ENCODE assay signal across 7 cellular contexts in genomic region chrX:136146614-136147319, GRCh38. TPM values are rescaled to one million over a fixed set of nuclear protein-coding genes. Genes with fewer than 3 reads are reported as not detected.
A peak's percentile ranks its signal among the peaks of the same experiment; 100 is the strongest.
DNase-seq lines count a peak whose midpoint lies in the region; ATAC-seq and TF ChIP-seq lines count a peak whose summit lies in the region.

No MANE protein-coding gene starts in this region.

- no peaks in the 10 kb centered on the region for H4K20me1 ChIP-seq in SU-DHL-6 (ENCODE audit: low read depth, low read length)

- no peaks in the 10 kb centered on the region for H3F3A ChIP-seq in SU-DHL-6 (ENCODE audit: insufficient read depth)

- peak overlapping the region; percentile 34 for H2AFZ ChIP-seq in SU-DHL-6 (ENCODE audit: low read depth, low read length, severe bottlenecking)

- H3K4me1 ChIP-seq in stomach smooth muscle (ENCODE audit: control insufficient read depth, insufficient read depth, low read length), result no peaks in the 10 kb centered on the region

- H3K27me3 Mint-ChIP-seq in HFFc6 (ENCODE audit: insufficient read depth), result peaks cover 3% of the 10 kb centered on the region; the same call in 1 of the 2 replicates
- no peaks in the 10 kb centered on the region for H3K27me3 Mint-ChIP-seq in chondrocyte (ENCODE audit: low read depth)
- peaks cover 6% of the 10 kb centered on the region for H3K27me3 Mint-ChIP-seq in memory B cell

- H3K4me3 Mint-ChIP-seq in HFFc6, result peak overlapping the region; percentile 77
- H3K4me3 Mint-ChIP-seq in chondrocyte (ENCODE audit: unreplicated experiment), result peak overlapping the region; percentile 73
- peak overlapping the region; percentile 79 for H3K4me3 Mint-ChIP-seq in memory B cell

- no peaks in the 10 kb centered on the region for H3K9me3 Mint-ChIP-seq in HFFc6
- H3K9me3 Mint-ChIP-seq in chondrocyte (ENCODE audit: low read depth), result peaks cover 18% of the 10 kb centered on the region
- no peaks in the 10 kb centered on the region for H3K9me3 Mint-ChIP-seq in memory B cell

- H3K27ac Mint-ChIP-seq in HFFc6, result no peak overlapping the region
- H3K27ac Mint-ChIP-seq in chondrocyte (ENCODE audit: unreplicated experiment), result peak overlapping the region; percentile 83
- H3K27ac Mint-ChIP-seq in memory B cell, result no peak overlapping the region

- H3K9ac ChIP-seq in SU-DHL-6 (ENCODE audit: low read length) (peak overlapping the region; percentile 13; the same call in 1 of the 2 replicates), stomach smooth muscle (ENCODE audit: low read length in 2 of 2) (peak overlapping the region; percentile 80 to 86)

- H3K4me2 ChIP-seq in SU-DHL-6 (ENCODE audit: low read depth, low read length, poor library complexity, severe bottlenecking), result peak overlapping the region; percentile 46

- H3K4me1 Mint-ChIP-seq in HFFc6 (ENCODE audit: low read depth) (peaks cover 10% of the 10 kb centered on the region), chondrocyte (ENCODE audit: low read depth) (peaks cover 20% of the 10 kb centered on the region), memory B cell (peaks cover 16% of the 10 kb centered on the region)

- H3K79me2 ChIP-seq in SU-DHL-6 (ENCODE audit: insufficient read depth, low read length), result no peaks in the 10 kb centered on the region

- H3K36me3 ChIP-seq in SU-DHL-6 (ENCODE audit: low read length) (no peaks in the 10 kb centered on the region), stomach smooth muscle (ENCODE audit: control insufficient read depth in 2 of 2, insufficient read depth in 2 of 2, low read length in 2 of 2) (no peaks in the 10 kb centered on the region)

- no peak for TF ChIP-seq CTCF in HFFc6 (IDR thresholded peaks at IDR 0.05)
- no peak for TF ChIP-seq CTCF in SU-DHL-6 (IDR thresholded peaks at IDR 0.05; ENCODE audit: insufficient read depth, low read length, poor library complexity, severe bottlenecking)
- no peak for TF ChIP-seq CTCF in chondrocyte (IDR thresholded peaks at IDR 0.05)

- H3K36me3 Mint-ChIP-seq in HFFc6 (ENCODE audit: low read depth) (0 out of 2 replicates have a peak, but pooled peaks cover 5% of the 10 kb centered on the region), chondrocyte (ENCODE audit: low read depth) (peaks cover 4% of the 10 kb centered on the region), memory B cell (no peaks in the 10 kb centered on the region)

- H3K9me2 ChIP-seq in SU-DHL-6 (replicated peaks; ENCODE audit: insufficient read depth, low read length), result no peaks in the 10 kb centered on the region

- H3K4me3 ChIP-seq in SU-DHL-6 (ENCODE audit: insufficient read depth, low read length, poor library complexity, severe bottlenecking) (peak overlapping the region; percentile 22), stomach smooth muscle (ENCODE audit: low read length in 2 of 2) (peak overlapping the region; percentile 73 to 75)

- ATAC-seq in memory B cell (ENCODE audit: low read depth), result peak; percentile 39
- ATAC-seq in HG03097 (IDR thresholded peaks at IDR 0.05; ENCODE audit: low FRiP score, unreplicated experiment), result no peak

- H3K27me3 ChIP-seq in SU-DHL-6 (ENCODE audit: low read length), result no peaks in the 10 kb centered on the region
- no peaks in the 10 kb centered on the region for H3K27me3 ChIP-seq in stomach smooth muscle (ENCODE audit: control insufficient read depth in 1 of 2, insufficient read depth in 2 of 2, low read length in 2 of 2)

- H3K9me3 ChIP-seq in SU-DHL-6 (ENCODE audit: insufficient read depth, low read length) (no peaks in the 10 kb centered on the region), stomach smooth muscle (ENCODE audit: control insufficient read depth in 2 of 2, low read length in 2 of 2) (no peaks in the 10 kb centered on the region)

- no peak overlapping the region for H3K27ac ChIP-seq in SU-DHL-6 (ENCODE audit: low read depth, low read length)
- peak overlapping the region; percentile 85 for H3K27ac ChIP-seq in stomach smooth muscle (ENCODE audit: low read length)

- DNase-seq in HFFc6 (no peak), chondrocyte (ENCODE audit: low spot score) (no peak), memory B cell (ENCODE audit: low spot score in 2 of 2) (no peak), NCI-H1048 (lab: John Stamatoyannopoulos, UW) (no peak)

RNA-seq across cellular contexts. Expression of gene FHL1, which starts 0.6 kb away (rescaled TPM):
- total RNA-seq in HFFc6 (2021; fragmentation: NEBNext Ultra II Directional; extraction: Animal tissue kit (Norgen Biotek cat#: 25700)), result 100 to 1,000 TPM; 409 to 808 (median 455) TPM
- total RNA-seq in chondrocyte, result 744 to 1,032 TPM (median 1,007 TPM) in 3 replicates
